9 cellular contexts compared by ENCODE assay signal in the genomic region with DNA sequence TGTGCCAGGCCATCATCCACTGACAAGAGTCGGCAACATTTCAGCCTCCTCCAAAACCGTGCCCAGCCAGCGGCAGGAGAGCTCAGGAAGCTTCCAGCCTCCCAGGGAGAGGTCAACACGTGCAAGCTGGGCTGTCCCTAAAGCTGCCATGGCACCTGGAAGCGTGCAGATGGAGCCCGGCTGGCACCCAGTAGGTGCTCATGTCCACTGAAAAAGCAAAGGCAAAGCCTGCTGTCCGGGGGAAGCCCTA. TPM values are rescaled to one million over a fixed set of nuclear protein-coding genes. Genes with fewer than 3 reads are reported as not detected.
A peak's percentile ranks its signal among the peaks of the same experiment; 100 is the strongest.
DNase-seq lines count a peak whose midpoint lies in the region; ATAC-seq lines count a peak whose summit lies in the region.
"Had no signal": no experiment of that assay in that cellular context is flagged by ENCODE, and none has a peak within 500 bp of the region (broad histone marks: within the 10 kb centered on the region; RNA-seq: fewer than 3 reads in every experiment).

No MANE protein-coding gene starts in this region.

- H3K36me3 Mint-ChIP-seq in central memory CD8-positive, alpha-beta T cell (ENCODE audit: insufficient read depth), result peaks cover 1% of the 10 kb centered on the region

- H2BK15ac ChIP-seq in mesendoderm (replicated peaks; ENCODE audit: low read depth), result no peak overlapping the region

- H2AK5ac ChIP-seq in mesendoderm (ENCODE audit: low read length), result peak overlapping the region; percentile 18

- no peak overlapping the region for H3K4me3 ChIP-seq in mesendoderm (ENCODE audit: low read length)

- no peak overlapping the region for H4K8ac ChIP-seq in mesendoderm (ENCODE audit: low read depth, low read length)

- ATAC-seq in Right ventricle myocardium superior (ENCODE audit: poor library complexity) (peak; percentile 11), HG03045 (IDR thresholded peaks at IDR 0.05; ENCODE audit: unreplicated experiment) (no peak), HG02759 (IDR thresholded peaks at IDR 0.05; ENCODE audit: unreplicated experiment) (no peak), GM19452 (IDR thresholded peaks at IDR 0.05; ENCODE audit: unreplicated experiment) (no peak)
- ATAC-seq in central memory CD8-positive, alpha-beta T cell (replicated peaks; ENCODE audit: extremely low read depth, poor library complexity, severe bottlenecking), result no peak

- H3K79me1 ChIP-seq in mesendoderm (ENCODE audit: low read length), result peaks cover 24% of the 10 kb centered on the region

- H2BK120ac ChIP-seq in mesendoderm (ENCODE audit: low read depth, low read length), result no peak overlapping the region

- no peak overlapping the region for H3K4ac ChIP-seq in mesendoderm (ENCODE audit: low read depth, low read length)

- H4K5ac ChIP-seq in mesendoderm (ENCODE audit: low read length), result no peak overlapping the region

- H3K4me1 ChIP-seq in mesendoderm (ENCODE audit: control insufficient read depth, low read depth, low read length), result peaks cover 4% of the 10 kb centered on the region

- intact Hi-C loops in Right ventricle myocardium superior (cut with DNase I), result loop anchor here (5.0 kb wide), 1 partner anchor 89 kb away; a partner anchor contains a TSS
- intact Hi-C loops in cardiac septum (cut with DNase I), result loop anchor here (5.0 to 10.0 kb wide), 3 partner anchors 69 to 397 kb away; a partner anchor contains a TSS

- peaks cover 7% of the 10 kb centered on the region for H3K79me2 ChIP-seq in mesendoderm (ENCODE audit: control insufficient read depth, insufficient read depth, low read length)

- no peak overlapping the region for H2BK5ac ChIP-seq in mesendoderm (ENCODE audit: low read length)

- H3K27ac Mint-ChIP-seq in central memory CD8-positive, alpha-beta T cell (ENCODE audit: low read depth), result no peak overlapping the region

- H3K27ac ChIP-seq in mesendoderm (ENCODE audit: low read depth, low read length), result no peak overlapping the region

- peak overlapping the region; percentile 94 for H3K56ac ChIP-seq in mesendoderm (ENCODE audit: low read length)

- no peaks in the 10 kb centered on the region for H3K9me3 Mint-ChIP-seq in central memory CD8-positive, alpha-beta T cell

- H3K9ac ChIP-seq in mesendoderm (ENCODE audit: low read length), result peak overlapping the region; percentile 86

- no peaks in the 10 kb centered on the region for H3K36me3 ChIP-seq in mesendoderm (ENCODE audit: control insufficient read depth, insufficient read depth, low read length)

- WGBS in mesendoderm (ENCODE audit: extremely low coverage, insufficient coverage, low lambda C conversion rate), result no CpG with 5 or more reads among the region's 7 CpGs

- no peaks in the 10 kb centered on the region for H3K27me3 ChIP-seq in mesendoderm (ENCODE audit: insufficient read depth, low read length, poor library complexity)

- H3K4me1 Mint-ChIP-seq in central memory CD8-positive, alpha-beta T cell, result peaks cover 12% of the 10 kb centered on the region

- no peak overlapping the region for H3K18ac ChIP-seq in mesendoderm (ENCODE audit: low read length)

- peaks cover 16% of the 10 kb centered on the region for H3K27me3 Mint-ChIP-seq in central memory CD8-positive, alpha-beta T cell

- peak overlapping the region; percentile 85 for H3K4me2 ChIP-seq in mesendoderm (ENCODE audit: low read length)

- peak overlapping the region; percentile 92 for H3K23ac ChIP-seq in mesendoderm (ENCODE audit: low read length)

- DNase-seq in Right ventricle myocardium superior (peak; percentile 64), cardiac septum (ENCODE audit: low spot score) (no peak), mesendoderm (no peak), NCI-H187 (lab: John Stamatoyannopoulos, UW) (no peak)
- DNase-seq in central memory CD8-positive, alpha-beta T cell (ENCODE audit: low spot score in 2 of 2), result no peak
- DNase-seq: NCI-H1417 treated with DMSO at 0.1 percent for 48 hours had no signal

- peak overlapping the region; percentile 56 for H3K4me3 Mint-ChIP-seq in central memory CD8-positive, alpha-beta T cell

RNA-seq across cellular contexts. Expression of a gene that starts 14.4 kb away (rescaled TPM):
- total RNA-seq in Right ventricle myocardium superior, result not detected
- not detected for total RNA-seq in cardiac septum
- 0.17 TPM for polyA plus RNA-seq in mesendoderm (2013, experiment 1 of 2)
- 0.20 TPM for polyA plus RNA-seq in mesendoderm (2013, experiment 2 of 2)
